ENCODE assay signal across 21 cellular contexts in genomic region chr10:75358121-75358520, GRCh38. TPM values are rescaled to one million over a fixed set of nuclear protein-coding genes. Genes with fewer than 3 reads are reported as not detected.
DNase-seq lines count a peak whose midpoint lies in the region; ATAC-seq and TF ChIP-seq lines count a peak whose summit lies in the region.
"Had no signal": no experiment of that assay in that cellular context is flagged by ENCODE, and none has a peak within 500 bp of the region (broad histone marks: within the 10 kb centered on the region; RNA-seq: fewer than 3 reads in every experiment).

No MANE protein-coding gene starts in this region.

- dilution Hi-C loops in mammary epithelial cell (cut with HindIII; ENCODE audit: low sequenced_read_pairs) = loop anchor here (5.0 kb wide), 1 partner anchor 76 kb away; no protein-coding TSS in a partner anchor

- H3K27me3 ChIP-seq in mammary epithelial cell (ENCODE audit: insufficient read depth, low read length) (no peaks in the 10 kb centered on the region), Karpas-422 (ENCODE audit: low read length) (no peaks in the 10 kb centered on the region), body of pancreas (no peaks in the 10 kb centered on the region)

- intact Hi-C loops in mammary epithelial cell (cut with micrococcal nuclease) (loop anchor here (2.0 kb wide), 2 partner anchors 37 to 63 kb away; no protein-coding TSS in a partner anchor), body of pancreas (cut with DNase I) (no loop called here)

- no peaks in the 10 kb centered on the region for H3K4me1 Mint-ChIP-seq in activated naive CD4-positive, alpha-beta T cell treated with anti-CD3 and anti-CD28 coated beads, Interleukin-2, amount 50 U/mL, for 24 hours
- H3K4me1 Mint-ChIP-seq: IgD-negative memory B cell had no signal

- 85% methylated on average over 5 of the region's 5 CpGs for whole genome bisulfite sequencing in mammary epithelial cell (ENCODE audit: low coverage, missing lambda C conversion rate)
- WGBS in body of pancreas, 2 donors = 85 to 97% methylated on average over 5 of the region's 5 CpGs

- no peaks in the 10 kb centered on the region for H3K9me2 ChIP-seq in Karpas-422 (replicated peaks; ENCODE audit: insufficient read depth, low read length)
- H3K9me2 ChIP-seq: SK-N-SH had no signal

- ATAC-seq in body of pancreas (no peak), HG02623 (IDR thresholded peaks at IDR 0.05; ENCODE audit: unreplicated experiment) (no peak)
- ATAC-seq: Right ventricle myocardium inferior had no signal

- no peak overlapping the region for H3K4me3 Mint-ChIP-seq in activated naive CD4-positive, alpha-beta T cell treated with anti-CD3 and anti-CD28 coated beads, Interleukin-2, amount 50 U/mL, for 24 hours
- H3K4me3 Mint-ChIP-seq: H9, IgD-negative memory B cell had no signal

- no peaks in the 10 kb centered on the region for H3K36me3 ChIP-seq in mammary epithelial cell (ENCODE audit: insufficient read depth, low read length)
- H3K36me3 ChIP-seq in Karpas-422 (ENCODE audit: insufficient read depth, low read length) = no peaks in the 10 kb centered on the region
- H3K36me3 ChIP-seq in body of pancreas (replicated peaks in 1 of 2; ENCODE audit: insufficient read depth in 1 of 2, low read depth in 2 of 2) = no peaks in the 10 kb centered on the region

- H3K9me3 ChIP-seq in mammary epithelial cell (replicated peaks; ENCODE audit: insufficient read depth, low read length) (no peaks in the 10 kb centered on the region), Karpas-422 (ENCODE audit: low read length) (no peaks in the 10 kb centered on the region), body of pancreas (no peaks in the 10 kb centered on the region)
- H3K9me3 ChIP-seq: SK-N-SH had no signal

- no peak for TF ChIP-seq POLR2A in body of pancreas (IDR thresholded peaks at IDR 0.05)

- H3K4me2 ChIP-seq in mammary epithelial cell (ENCODE audit: insufficient read depth, low read depth, low read length) (no peak overlapping the region), Karpas-422 (ENCODE audit: low read depth, low read length, poor library complexity, severe bottlenecking) (no peak overlapping the region)
- H3K4me2 ChIP-seq: SK-N-SH had no signal

- H3K9ac ChIP-seq in mammary epithelial cell (ENCODE audit: insufficient read depth, low read length) = no peak overlapping the region
- no peak overlapping the region for H3K9ac ChIP-seq in Karpas-422 (ENCODE audit: low read length)
- H3K9ac ChIP-seq: SK-N-SH had no signal

- no peaks in the 10 kb centered on the region for H3K9me3 Mint-ChIP-seq in activated naive CD4-positive, alpha-beta T cell treated with anti-CD3 and anti-CD28 coated beads, Interleukin-2, amount 50 U/mL, for 24 hours
- H3K9me3 Mint-ChIP-seq: H9 had no signal

- H3K4me3 ChIP-seq in mammary epithelial cell (replicated peaks in 1 of 3; ENCODE audit: insufficient read depth in 1 of 3, low read depth in 2 of 3, low read length in 3 of 3) (no peak overlapping the region), Karpas-422 (ENCODE audit: low read length) (no peak overlapping the region), body of pancreas (no peak overlapping the region)

- in situ Hi-C loops in mammary epithelial cell (cut with MboI; ENCODE audit: low sequenced_read_pairs in 2 of 2) = no loop called here

- H4K20me1 ChIP-seq in mammary epithelial cell (ENCODE audit: insufficient read depth, low read length) (no peaks in the 10 kb centered on the region), Karpas-422 (ENCODE audit: insufficient read depth, low read depth, low read length) (no peaks in the 10 kb centered on the region)

- DNase-seq in activated naive CD4-positive, alpha-beta T cell (lab: John Stamatoyannopoulos, UW) = no peak
- DNase-seq in mammary epithelial cell (no peak), left kidney (ENCODE audit: low read depth, low spot score) (peak; percentile 85), Karpas-422 (no peak), NCI-H2196 treated with DMSO at 0.1 percent for 48 hours (lab: John Stamatoyannopoulos, UW; ENCODE audit: unreplicated experiment) (no peak), body of pancreas (no peak)
- DNase-seq: C1 segment of cervical spinal cord; COR-L47; DMS53; H9; NCI-H1436; NCI-H2081; NCI-H226; NCI-H526 treated with DMSO at 0.1 percent for 48 hours; NK-92 treated with Interleukin-12 subunit alpha and Interleukin-12 subunit beta, amount 100 ng/mL, for 24 hours; SK-N-SH had no signal

- H3K27ac ChIP-seq in mammary epithelial cell (ENCODE audit: insufficient read depth, low read depth, low read length) (peak overlapping the region; percentile 53), Karpas-422 (ENCODE audit: low read length) (no peak overlapping the region), body of pancreas (no peak overlapping the region)
- H3K27ac ChIP-seq: 22Rv1 had no signal

- TF ChIP-seq CTCF in mammary epithelial cell (conservative IDR thresholded peaks at IDR 0.05 in 1 of 2, IDR thresholded peaks at IDR 0.05 in 1 of 2; ENCODE audit: extremely low read depth in 1 of 2, insufficient read depth in 1 of 2, low read depth in 1 of 2, low read length in 2 of 2) (no peak), body of pancreas (IDR thresholded peaks at IDR 0.05) (no peak)

- no peaks in the 10 kb centered on the region for H3K79me2 ChIP-seq in mammary epithelial cell (ENCODE audit: insufficient read depth, low read length)
- H3K79me2 ChIP-seq in Karpas-422 (ENCODE audit: low read length) = no peaks in the 10 kb centered on the region

- H3K4me1 ChIP-seq in mammary epithelial cell (ENCODE audit: insufficient read depth, low read length) (peaks cover 23% of the 10 kb centered on the region), Karpas-422 (ENCODE audit: low read length) (no peaks in the 10 kb centered on the region), body of pancreas (no peaks in the 10 kb centered on the region)

- no peak overlapping the region for H2AFZ ChIP-seq in mammary epithelial cell (ENCODE audit: low read depth, low read length)
- H2AFZ ChIP-seq in Karpas-422 (ENCODE audit: low read length) = no peak overlapping the region

- peak overlapping the region; percentile 10 for H3K27ac Mint-ChIP-seq in activated naive CD4-positive, alpha-beta T cell treated with anti-CD3 and anti-CD28 coated beads, Interleukin-2, amount 50 U/mL, for 24 hours
- H3K27ac Mint-ChIP-seq: H9, IgD-negative memory B cell had no signal

- no peaks in the 10 kb centered on the region for H3K36me3 Mint-ChIP-seq in activated naive CD4-positive, alpha-beta T cell treated with anti-CD3 and anti-CD28 coated beads, Interleukin-2, amount 50 U/mL, for 24 hours
- H3K36me3 Mint-ChIP-seq: IgD-negative memory B cell had no signal

- CTCF ChIA-PET in mammary epithelial cell (lab: Charles Lee; ENCODE audit: low non-redundant PET) = no interaction called here

- H3K27me3 Mint-ChIP-seq in activated naive CD4-positive, alpha-beta T cell treated with anti-CD3 and anti-CD28 coated beads, Interleukin-2, amount 50 U/mL, for 24 hours = no peaks in the 10 kb centered on the region

- no TSS peak for BruUV-seq in mammary epithelial cell (replicated peaks; lab: Mats Ljungman, UMichigan)

RNA-seq across cellular contexts. Expression of gene ZNF503, which starts 43.4 kb away (rescaled TPM):
- total RNA-seq in mammary epithelial cell (10 to 100 TPM; 14.1 to 33.7 TPM), body of pancreas (10 to 100 TPM; 20.8 to 38.6 TPM)
- polyA plus RNA-seq in mammary epithelial cell = 3.8 TPM
- polyA minus RNA-seq in mammary epithelial cell = 0.83 TPM
- 0.04 TPM in 1 of 2 replicates, not detected in the other for total RNA-seq in Karpas-422 (2014; rRNA removed; shearing (Covaris generic); ENCODE audit: low replicate concordance)
- polyA plus RNA-seq: IgD-negative memory B cell had no signal

Comparison
In these comparisons a context has a peak if more than half of its experiments do, and no peak if none do; other contexts are left out.
1. RNA of gene ZNF503, which starts 43.4 kb away (total RNA-seq): 20.8 to 38.6 TPM in body of pancreas and 14.1 to 33.7 TPM in mammary epithelial cell; 0.04 TPM in Karpas-422; every median in the first group is over 10 times any median in the second.